ENCODE assay signal across 9 cellular contexts in genomic region chr4:47704693-47705325, GRCh38.
A peak's percentile ranks its signal among the peaks of the same experiment; 100 is the strongest.
DNase-seq lines count a peak whose midpoint lies in the region; ATAC-seq lines count a peak whose summit lies in the region.
"Had no signal": no experiment of that assay in that cellular context is flagged by ENCODE, and none has a peak within 500 bp of the region (broad histone marks: within the 10 kb centered on the region; RNA-seq: fewer than 3 reads in every experiment).

No MANE protein-coding gene starts in this region.

- no peaks in the 10 kb centered on the region for H3K9me3 Mint-ChIP-seq in activated CD4-positive, alpha-beta T cell treated with anti-CD3 and anti-CD28 coated beads, Interleukin-2, amount 10 ng/mL, durations not matched to agents 24 days and 14 days
- H3K9me3 Mint-ChIP-seq in stimulated activated memory B cell treated with anti-CD40 and anti-IgM and Interleukin-4, amounts not matched to agents 10 μg/mL and 1 μg/mL and 100 μg/mL, for 72 hours, result no peaks in the 10 kb centered on the region
- H3K9me3 Mint-ChIP-seq: activated naive CD4-positive, alpha-beta T cell treated with anti-CD3 and anti-CD28 coated beads, Interleukin-2, amount 50 U/mL, for 24 hours had no signal

- ATAC-seq in HG02885 (IDR thresholded peaks at IDR 0.05; ENCODE audit: poor library complexity, unreplicated experiment), result peak; percentile 77
- ATAC-seq in stimulated activated memory B cell treated with anti-CD40 and anti-IgM and Interleukin-4, amounts not matched to agents 10 μg/mL and 1 μg/mL and 100 μg/mL, for 72 hours, result no peak

- intact Hi-C loops in activated CD4-positive, alpha-beta T cell treated with anti-CD3 and anti-CD28 coated beads, Interleukin-2, amount 10 ng/mL, durations not matched to agents 24 days and 14 days (cut with micrococcal nuclease), result loop anchor here (1.0 kb wide), 1 partner anchor 134 kb away; no protein-coding TSS in a partner anchor

- DNase-seq in activated CD4-positive, alpha-beta T cell treated with anti-CD3 and anti-CD28 coated beads, Interleukin-2, amount 10 ng/mL, durations not matched to agents 24 days and 14 days, result peak; percentile 57
- DNase-seq in activated CD4-positive, alpha-beta T cell treated with anti-CD3 and anti-CD28 coated beads, Interleukin-2, amount 50 U/mL, for 4 hours, result no peak
- DNase-seq in NCI-H526 treated with DMSO at 0.1 percent for 48 hours (lab: John Stamatoyannopoulos, UW), result peak; percentile 58
- peak; percentile 21 for DNase-seq in cerebellar cortex (ENCODE audit: low spot score)
- DNase-seq in medulla oblongata (ENCODE audit: extremely low spot score), result peak; percentile 24
- DNase-seq in activated gamma-delta T cell (lab: John Stamatoyannopoulos, UW), result no peak

- no peaks in the 10 kb centered on the region for H3K4me1 Mint-ChIP-seq in activated CD4-positive, alpha-beta T cell treated with anti-CD3 and anti-CD28 coated beads, Interleukin-2, amount 10 ng/mL, durations not matched to agents 24 days and 14 days
- no peaks in the 10 kb centered on the region for H3K4me1 Mint-ChIP-seq in stimulated activated memory B cell treated with anti-CD40 and anti-IgM and Interleukin-4, amounts not matched to agents 10 μg/mL and 1 μg/mL and 100 μg/mL, for 72 hours
- H3K4me1 Mint-ChIP-seq: activated naive CD4-positive, alpha-beta T cell treated with anti-CD3 and anti-CD28 coated beads, Interleukin-2, amount 50 U/mL, for 24 hours had no signal

- H3K4me3 Mint-ChIP-seq in activated CD4-positive, alpha-beta T cell treated with anti-CD3 and anti-CD28 coated beads, Interleukin-2, amount 10 ng/mL, durations not matched to agents 24 days and 14 days, result no peak overlapping the region
- no peak overlapping the region for H3K4me3 Mint-ChIP-seq in stimulated activated memory B cell treated with anti-CD40 and anti-IgM and Interleukin-4, amounts not matched to agents 10 μg/mL and 1 μg/mL and 100 μg/mL, for 72 hours
- H3K4me3 Mint-ChIP-seq: activated naive CD4-positive, alpha-beta T cell treated with anti-CD3 and anti-CD28 coated beads, Interleukin-2, amount 50 U/mL, for 24 hours had no signal

- no peak overlapping the region for H3K27ac Mint-ChIP-seq in activated CD4-positive, alpha-beta T cell treated with anti-CD3 and anti-CD28 coated beads, Interleukin-2, amount 10 ng/mL, durations not matched to agents 24 days and 14 days
- H3K27ac Mint-ChIP-seq in stimulated activated memory B cell treated with anti-CD40 and anti-IgM and Interleukin-4, amounts not matched to agents 10 μg/mL and 1 μg/mL and 100 μg/mL, for 72 hours, result no peak overlapping the region
- H3K27ac Mint-ChIP-seq: activated naive CD4-positive, alpha-beta T cell treated with anti-CD3 and anti-CD28 coated beads, Interleukin-2, amount 50 U/mL, for 24 hours had no signal

- H3K36me3 Mint-ChIP-seq in activated CD4-positive, alpha-beta T cell treated with anti-CD3 and anti-CD28 coated beads, Interleukin-2, amount 10 ng/mL, durations not matched to agents 24 days and 14 days (ENCODE audit: low read depth), result no peaks in the 10 kb centered on the region
- H3K36me3 Mint-ChIP-seq in stimulated activated memory B cell treated with anti-CD40 and anti-IgM and Interleukin-4, amounts not matched to agents 10 μg/mL and 1 μg/mL and 100 μg/mL, for 72 hours, result no peaks in the 10 kb centered on the region
- H3K36me3 Mint-ChIP-seq: activated naive CD4-positive, alpha-beta T cell treated with anti-CD3 and anti-CD28 coated beads, Interleukin-2, amount 50 U/mL, for 24 hours had no signal

- peaks cover 42% of the 10 kb centered on the region for H3K27me3 Mint-ChIP-seq in activated CD4-positive, alpha-beta T cell treated with anti-CD3 and anti-CD28 coated beads, Interleukin-2, amount 10 ng/mL, durations not matched to agents 24 days and 14 days
- peaks cover 17% of the 10 kb centered on the region for H3K27me3 Mint-ChIP-seq in stimulated activated memory B cell treated with anti-CD40 and anti-IgM and Interleukin-4, amounts not matched to agents 10 μg/mL and 1 μg/mL and 100 μg/mL, for 72 hours

Comparison
In these comparisons a context has a peak if more than half of its experiments do, and no peak if none do; other contexts are left out.
1. DNase-seq: peak in activated CD4-positive, alpha-beta T cell treated with anti-CD3 and anti-CD28 coated beads, Interleukin-2, amount 10 ng/mL, durations not matched to agents 24 days and 14 days (single experiment), NCI-H526 treated with DMSO at 0.1 percent for 48 hours (single experiment), cerebellar cortex (single experiment) and medulla oblongata (single experiment); none in activated CD4-positive, alpha-beta T cell treated with anti-CD3 and anti-CD28 coated beads, Interleukin-2, amount 50 U/mL, for 4 hours (0 of 2) and activated gamma-delta T cell (single experiment).